8 cellular contexts compared by ENCODE assay signal in genomic region chrX:81120270-81120935, GRCh38.
DNase-seq lines count a peak whose midpoint lies in the region; ATAC-seq lines count a peak whose summit lies in the region.

No MANE protein-coding gene starts in this region.

- H3K27me3 ChIP-seq in iPS-18a (ENCODE audit: control insufficient read depth, insufficient read depth, low read length): peaks cover 7% of the 10 kb centered on the region

- ATAC-seq in GM19438 (IDR thresholded peaks at IDR 0.05; ENCODE audit: low read depth, unreplicated experiment) (peak; percentile 36), HG03432 (IDR thresholded peaks at IDR 0.05; ENCODE audit: unreplicated experiment) (peak; percentile 33)
- ATAC-seq in stimulated activated effector memory CD8-positive, alpha-beta T cell treated with anti-CD3 and anti-CD28 coated beads, Interleukin-12 subunit alpha, Interleukin-12 subunit beta, amount 100 ng/mL, for 72 hours: peak; percentile 16

- no peaks in the 10 kb centered on the region for H3K36me3 ChIP-seq in iPS-18a (ENCODE audit: control insufficient read depth, low read depth, low read length)

- no peak overlapping the region for H3K27ac ChIP-seq in iPS-18a (ENCODE audit: low read length)

- H3K4me3 Mint-ChIP-seq in activated CD4-positive, alpha-beta memory T cell treated with anti-CD3 and anti-CD28 coated beads, Interleukin-2, amount 10 ng/mL, durations not matched to agents 7 days and 5 days: peak overlapping the region; percentile 83
- H3K4me3 Mint-ChIP-seq in stimulated activated effector memory CD8-positive, alpha-beta T cell treated with anti-CD3 and anti-CD28 coated beads, Interleukin-12 subunit alpha, Interleukin-12 subunit beta, amount 100 ng/mL, for 72 hours: peak overlapping the region; percentile 79

- H3K9ac ChIP-seq in iPS-18a (ENCODE audit: low read length): peak overlapping the region; percentile 79

- CTCF ChIA-PET in activated CD4-positive, alpha-beta memory T cell treated with anti-CD3 and anti-CD28 coated beads, Interleukin-2, amount 10 ng/mL, durations not matched to agents 7 days and 5 days (lab: Charles Lee): interaction anchor here (1.2 to 2.3 kb wide), 3 partner anchors 10 to 82 kb away, joined by 3 to 6 read pairs (median 3); partner anchors contain the start of genes HMGN5 and SH3BGRL

- H3K4me3 ChIP-seq in iPS-18a (ENCODE audit: low read length): peak overlapping the region; percentile 84

- peaks cover 10% of the 10 kb centered on the region for H3K27me3 Mint-ChIP-seq in activated CD4-positive, alpha-beta memory T cell treated with anti-CD3 and anti-CD28 coated beads, Interleukin-2, amount 10 ng/mL, durations not matched to agents 7 days and 5 days

- H3K36me3 Mint-ChIP-seq in activated CD4-positive, alpha-beta memory T cell treated with anti-CD3 and anti-CD28 coated beads, Interleukin-2, amount 10 ng/mL, durations not matched to agents 7 days and 5 days (ENCODE audit: low read depth): no peaks in the 10 kb centered on the region
- H3K36me3 Mint-ChIP-seq in stimulated activated effector memory CD8-positive, alpha-beta T cell treated with anti-CD3 and anti-CD28 coated beads, Interleukin-12 subunit alpha, Interleukin-12 subunit beta, amount 100 ng/mL, for 72 hours: peaks cover 12% of the 10 kb centered on the region

- POLR2A ChIA-PET in activated CD4-positive, alpha-beta memory T cell treated with anti-CD3 and anti-CD28 coated beads, Interleukin-2, amount 10 ng/mL, durations not matched to agents 7 days and 5 days (lab: Charles Lee): interaction anchor here (1.2 kb wide), 1 partner anchor 82 kb away, joined by 5 read pairs; the partner anchor contains the start of genes HMGN5 and SH3BGRL

- H3K4me1 Mint-ChIP-seq in activated CD4-positive, alpha-beta memory T cell treated with anti-CD3 and anti-CD28 coated beads, Interleukin-2, amount 10 ng/mL, durations not matched to agents 7 days and 5 days: peaks cover 13% of the 10 kb centered on the region
- H3K4me1 Mint-ChIP-seq in stimulated activated effector memory CD8-positive, alpha-beta T cell treated with anti-CD3 and anti-CD28 coated beads, Interleukin-12 subunit alpha, Interleukin-12 subunit beta, amount 100 ng/mL, for 72 hours: peaks cover 7% of the 10 kb centered on the region

- DNase-seq in COLO668 (lab: John Stamatoyannopoulos, UW; ENCODE audit: unreplicated experiment) (peak; percentile 0), NCI-H187 treated with DMSO at 0.1 percent for 48 hours (lab: John Stamatoyannopoulos, UW) (no peak)
- no peak for DNase-seq in activated CD4-positive, alpha-beta memory T cell treated with anti-CD3 and anti-CD28 coated beads, Interleukin-2, amount 10 ng/mL, durations not matched to agents 7 days and 5 days
- DNase-seq in stimulated activated effector memory CD8-positive, alpha-beta T cell treated with anti-CD3 and anti-CD28 coated beads, Interleukin-12 subunit alpha, Interleukin-12 subunit beta, amount 100 ng/mL, for 72 hours (ENCODE audit: low spot score in 2 of 2): no peak
- DNase-seq in activated CD8-positive, alpha-beta memory T cell treated with anti-CD3 and anti-CD28 coated beads for 24 hours: no peak

- H3K27ac Mint-ChIP-seq in activated CD4-positive, alpha-beta memory T cell treated with anti-CD3 and anti-CD28 coated beads, Interleukin-2, amount 10 ng/mL, durations not matched to agents 7 days and 5 days: peak overlapping the region; percentile 70
- peak overlapping the region; percentile 33 for H3K27ac Mint-ChIP-seq in stimulated activated effector memory CD8-positive, alpha-beta T cell treated with anti-CD3 and anti-CD28 coated beads, Interleukin-12 subunit alpha, Interleukin-12 subunit beta, amount 100 ng/mL, for 72 hours

- no peaks in the 10 kb centered on the region for H3K4me1 ChIP-seq in iPS-18a (ENCODE audit: control insufficient read depth, low read depth, low read length)

- peaks cover 19% of the 10 kb centered on the region for H3K9me3 ChIP-seq in iPS-18a (ENCODE audit: control insufficient read depth, low read depth, low read length)

- no peaks in the 10 kb centered on the region for H3K9me3 Mint-ChIP-seq in activated CD4-positive, alpha-beta memory T cell treated with anti-CD3 and anti-CD28 coated beads, Interleukin-2, amount 10 ng/mL, durations not matched to agents 7 days and 5 days
- no peaks in the 10 kb centered on the region for H3K9me3 Mint-ChIP-seq in stimulated activated effector memory CD8-positive, alpha-beta T cell treated with anti-CD3 and anti-CD28 coated beads, Interleukin-12 subunit alpha, Interleukin-12 subunit beta, amount 100 ng/mL, for 72 hours
